Comparison of ENCODE assay signal across 19 cellular contexts in genomic region chr12:111569363-111570089, GRCh38. TPM values are rescaled to one million over a fixed set of nuclear protein-coding genes. Genes with fewer than 3 reads are reported as not detected.
DNase-seq lines count a peak whose midpoint lies in the region; ATAC-seq, FAIRE-seq and TF ChIP-seq lines count a peak whose summit lies in the region.
"Had no signal": no experiment of that assay in that cellular context is flagged by ENCODE, and none has a peak within 500 bp of the region (broad histone marks: within the 10 kb centered on the region; RNA-seq: fewer than 3 reads in every experiment).

No MANE protein-coding gene starts in this region.

- H3K27me3 ChIP-seq in HepG2 (ENCODE audit: control insufficient read depth in 1 of 2, insufficient read depth in 2 of 2, low read length in 2 of 2) (no peaks in the 10 kb centered on the region), right lobe of liver (no peaks in the 10 kb centered on the region), hepatocyte (no peaks in the 10 kb centered on the region)

- H3K9me2 ChIP-seq in hepatocyte (replicated peaks; ENCODE audit: insufficient read depth), result no peaks in the 10 kb centered on the region

- intact Hi-C loops in HepG2 (cut with micrococcal nuclease; ENCODE audit: unreplicated experiment) (no loop called here), right lobe of liver (cut with DNase I) (no loop called here)

- no peak for TF ChIP-seq RAD21 in HepG2 (CRISPR knock-in tag; IDR thresholded peaks at IDR 0.05)

- TF ChIP-seq CTCF in HepG2 (CRISPR knock-in tag; IDR thresholded peaks at IDR 0.05) (no peak), right lobe of liver (IDR thresholded peaks at IDR 0.05) (no peak), WTC11 (IDR thresholded peaks at IDR 0.05) (no peak), hepatocyte (IDR thresholded peaks at IDR 0.05; ENCODE audit: poor library complexity) (no peak), glutamatergic neuron (IDR thresholded peaks at IDR 0.05; ENCODE audit: partially characterized antibody, unreplicated experiment) (no peak)

- CTCF ChIA-PET in HepG2 (lab: Yijun Ruan, JAX; ENCODE audit: low intra/inter-chr PET ratio, low total read pairs) (no interaction called here), WTC11 (lab: Charles Lee) (no interaction called here), HEK293T (lab: Yijun Ruan, JAX) (interaction anchor here (0.6 kb wide), 1 partner anchor 23 kb away, joined by 6 read pairs; no protein-coding TSS in a partner anchor)

- WGBS in HepG2 (ENCODE audit: low lambda C conversion rate), result 94% methylated on average over 6 of the region's 6 CpGs
- WGBS in right lobe of liver (ENCODE audit: insufficient coverage, low coverage, low lambda C conversion rate, missing lambda C conversion rate), result 90% methylated on average over 6 of the region's 6 CpGs
- WGBS in hepatocyte (ENCODE audit: low lambda C conversion rate, missing lambda C conversion rate), result 93% methylated on average over 6 of the region's 6 CpGs

- FAIRE-seq in HepG2 (lab: Jason Lieb, UNC), result no peak
- FAIRE-seq: endometrium had no signal

- peaks cover 70% of the 10 kb centered on the region for H3K79me2 ChIP-seq in HepG2 (ENCODE audit: insufficient read depth, low read length)
- peaks cover 100% of the 10 kb centered on the region for H3K79me2 ChIP-seq in hepatocyte

- no peak for TF ChIP-seq EP300 in HepG2 (IDR thresholded peaks at IDR 0.05; ENCODE audit: low read depth in 2 of 2, low read length in 2 of 2)
- no peak for TF ChIP-seq EP300 in HepG2 (CRISPR knock-in tag; IDR thresholded peaks at IDR 0.05; ENCODE audit: borderline replicate concordance)

- H3K4me3 ChIP-seq in HepG2 (replicated peaks in 1 of 3; ENCODE audit: insufficient read depth in 1 of 3, low read depth in 2 of 3, low read length in 3 of 3), result no peak overlapping the region
- H3K4me3 ChIP-seq in right lobe of liver, result no peak overlapping the region
- no peak overlapping the region for H3K4me3 ChIP-seq in hepatocyte
- H3K4me3 ChIP-seq: psoas muscle had no signal

- DNase-seq in HepG2 (ENCODE audit: low spot score), result no peak
- no peak for DNase-seq in right lobe of liver
- DNase-seq in WTC11 (ENCODE audit: low spot score), result no peak
- no peak for DNase-seq in hepatocyte (ENCODE audit: low spot score)
- no peak for DNase-seq in stimulated activated naive B cell treated with anti-CD40 and anti-IgM and Interleukin-4, amounts not matched to agents 10 μg/mL and 1 μg/mL and 100 μg/mL, for 72 hours
- DNase-seq in DMS 273 (lab: John Stamatoyannopoulos, UW; ENCODE audit: unreplicated experiment), result no peak
- no peak for DNase-seq in HEK293T (ENCODE audit: extremely low spot score)
- DNase-seq in glutamatergic neuron, result no peak
- DNase-seq: activated naive CD4-positive, alpha-beta T cell treated with anti-CD3 and anti-CD28 coated beads, Interleukin-2, amount 50 U/mL, for 16 hours; activated T-cell treated with anti-CD3 and anti-CD28 coated beads, Interleukin-2, amount 50 U/mL, for 4 hours; DMS79; hypothalamus; psoas muscle; stimulated activated CD8-positive, alpha-beta memory T cell treated with anti-CD3 and anti-CD28 coated beads, Interleukin-4, amount 100 ng/mL, for 48 hours; T-cell had no signal

- H3K27me3 Mint-ChIP-seq in WTC11 (ENCODE audit: low read depth) (no peaks in the 10 kb centered on the region), glutamatergic neuron (ENCODE audit: unreplicated experiment) (peaks cover 2% of the 10 kb centered on the region)
- no peaks in the 10 kb centered on the region for H3K27me3 Mint-ChIP-seq in stimulated activated naive B cell treated with anti-CD40 and anti-IgM and Interleukin-4, amounts not matched to agents 10 μg/mL and 1 μg/mL and 100 μg/mL, for 72 hours
- H3K27me3 Mint-ChIP-seq: T-cell had no signal

- ATAC-seq in HepG2 (peak; percentile 38; the same call in 1 of the 3 replicates), right lobe of liver (no peak), WTC11 (no peak)
- no peak for ATAC-seq in stimulated activated naive B cell treated with anti-CD40 and anti-IgM and Interleukin-4, amounts not matched to agents 10 μg/mL and 1 μg/mL and 100 μg/mL, for 72 hours (replicated peaks)
- ATAC-seq: activated T-cell treated with anti-CD3 and anti-CD28 coated beads, Interleukin-2, amount 50 U/mL, for 4 hours; Right ventricle myocardium inferior; T-cell had no signal

- TF ChIP-seq POLR2A in HepG2 (IDR thresholded peaks at IDR 0.05; ENCODE audit: insufficient read depth in 1 of 2, low read depth in 2 of 2, low read length in 2 of 2) (no peak), right lobe of liver (IDR thresholded peaks at IDR 0.05) (no peak)

- H3K4me1 ChIP-seq in HepG2 (ENCODE audit: insufficient read depth, low read length) (no peaks in the 10 kb centered on the region), right lobe of liver (peaks cover 0 to 8% (median 2%) of the 10 kb centered on the region in 4 donors), hepatocyte (ENCODE audit: insufficient read depth) (peaks cover 16% of the 10 kb centered on the region)

- peaks cover 2 to 11% of the 10 kb centered on the region in 2 experiments for H3K36me3 ChIP-seq in HepG2 (replicated peaks in 1 of 2; ENCODE audit: control insufficient read depth in 1 of 2, insufficient read depth in 2 of 2, low read length in 2 of 2)
- peaks cover 0 to 3% (median 1%) of the 10 kb centered on the region in 4 donors for H3K36me3 ChIP-seq in right lobe of liver
- no peaks in the 10 kb centered on the region for H3K36me3 ChIP-seq in hepatocyte (replicated peaks; ENCODE audit: insufficient read depth, low read depth)

- H3K9me3 ChIP-seq in HepG2 (ENCODE audit: low read length) (no peaks in the 10 kb centered on the region), right lobe of liver (no peaks in the 10 kb centered on the region), hepatocyte (ENCODE audit: low read depth) (no peaks in the 10 kb centered on the region)
- H3K9me3 ChIP-seq: psoas muscle had no signal

- no peak overlapping the region for H3K27ac ChIP-seq in HepG2 (ENCODE audit: extremely low read length, insufficient read depth, low read length)
- H3K27ac ChIP-seq in right lobe of liver, result no peak overlapping the region
- peak overlapping the region; percentile 41 for H3K27ac ChIP-seq in hepatocyte
- H3K27ac ChIP-seq: C4-2B, psoas muscle had no signal

- peak overlapping the region; percentile 63; the same call in 1 of the 2 replicates for H3K27ac Mint-ChIP-seq in WTC11
- peak overlapping the region; percentile 44 for H3K27ac Mint-ChIP-seq in stimulated activated naive B cell treated with anti-CD40 and anti-IgM and Interleukin-4, amounts not matched to agents 10 μg/mL and 1 μg/mL and 100 μg/mL, for 72 hours
- no peak overlapping the region for H3K27ac Mint-ChIP-seq in glutamatergic neuron (ENCODE audit: unreplicated experiment)

- H3K4me3 Mint-ChIP-seq in WTC11 (no peak overlapping the region), glutamatergic neuron (ENCODE audit: unreplicated experiment) (no peak overlapping the region)
- no peak overlapping the region for H3K4me3 Mint-ChIP-seq in stimulated activated naive B cell treated with anti-CD40 and anti-IgM and Interleukin-4, amounts not matched to agents 10 μg/mL and 1 μg/mL and 100 μg/mL, for 72 hours
- H3K4me3 Mint-ChIP-seq: activated T-cell treated with anti-CD3 and anti-CD28 coated beads, Interleukin-2, amount 50 U/mL, for 4 hours; nephron; T-cell had no signal

- no TSS peak for BruUV-seq in HepG2 (replicated peaks; lab: Mats Ljungman, UMichigan)

- H3K9me3 Mint-ChIP-seq in WTC11, result no peaks in the 10 kb centered on the region
- H3K9me3 Mint-ChIP-seq in stimulated activated naive B cell treated with anti-CD40 and anti-IgM and Interleukin-4, amounts not matched to agents 10 μg/mL and 1 μg/mL and 100 μg/mL, for 72 hours, result no peaks in the 10 kb centered on the region
- H3K9me3 Mint-ChIP-seq in glutamatergic neuron (ENCODE audit: unreplicated experiment), result peaks cover 1% of the 10 kb centered on the region
- H3K9me3 Mint-ChIP-seq: activated T-cell treated with anti-CD3 and anti-CD28 coated beads, Interleukin-2, amount 50 U/mL, for 4 hours; nephron; T-cell had no signal

- no peak overlapping the region for H2AFZ ChIP-seq in HepG2 (ENCODE audit: low read length)
- H2AFZ ChIP-seq in hepatocyte, result no peak overlapping the region

- H3K36me3 Mint-ChIP-seq in WTC11, result no peaks in the 10 kb centered on the region
- H3K36me3 Mint-ChIP-seq in stimulated activated naive B cell treated with anti-CD40 and anti-IgM and Interleukin-4, amounts not matched to agents 10 μg/mL and 1 μg/mL and 100 μg/mL, for 72 hours, result peaks cover 4 to 26% of the 10 kb centered on the region in 2 donors
- H3K36me3 Mint-ChIP-seq in glutamatergic neuron (ENCODE audit: unreplicated experiment), result no peaks in the 10 kb centered on the region
- H3K36me3 Mint-ChIP-seq: T-cell had no signal

- POLR2A ChIA-PET in HepG2 (lab: Yijun Ruan, JAX), result no interaction called here
- POLR2A ChIA-PET in WTC11 (lab: Charles Lee), result no interaction called here
- POLR2A ChIA-PET in HEK293T (lab: Yijun Ruan, JAX), result no interaction called here

- H4K20me1 ChIP-seq in HepG2 (ENCODE audit: insufficient read depth, low read length) (peaks cover 12% of the 10 kb centered on the region), hepatocyte (ENCODE audit: insufficient read depth, poor library complexity, severe bottlenecking) (peaks cover 87% of the 10 kb centered on the region)

- H3K4me2 ChIP-seq in HepG2 (ENCODE audit: low read depth, low read length), result no peak overlapping the region
- peak overlapping the region; percentile 23 for H3K4me2 ChIP-seq in hepatocyte

- H3K4me1 Mint-ChIP-seq in WTC11, result peaks cover 12% of the 10 kb centered on the region
- peaks cover 14 to 32% of the 10 kb centered on the region in 2 donors for H3K4me1 Mint-ChIP-seq in stimulated activated naive B cell treated with anti-CD40 and anti-IgM and Interleukin-4, amounts not matched to agents 10 μg/mL and 1 μg/mL and 100 μg/mL, for 72 hours
- no peaks in the 10 kb centered on the region for H3K4me1 Mint-ChIP-seq in glutamatergic neuron (ENCODE audit: low read depth, unreplicated experiment)

- in situ Hi-C loops in HepG2 (cut with HindIII; ENCODE audit: extremely low pct_ligation_motif_present, low pct_unique_long_range_greater_than_20kb), result no loop called here

- H3K9ac ChIP-seq in HepG2 (ENCODE audit: insufficient read depth, low read depth, low read length), result no peak overlapping the region

RNA-seq across cellular contexts. Expression of gene ATXN2, which starts 29.6 kb away (rescaled TPM):
- total RNA-seq in HepG2 (2016; rRNA removed; fragmentation: Illumina TruSeq; extraction: Trizol), result 15.7 and 18.1 TPM in 2 replicates
- total RNA-seq in HepG2 (2016; cell fraction: cytosol; rRNA removed; fragmentation: Illumina TruSeq; extraction: Trizol; ENCODE audit: low read depth), result 52.9 and 59.4 TPM in 2 replicates
- 14.3 and 18.9 TPM in 2 replicates for total RNA-seq in HepG2 (2016; cell fraction: insoluble cytoplasmic fraction; rRNA removed; fragmentation: Illumina TruSeq; extraction: Trizol)
- total RNA-seq in HepG2 (2016; cell fraction: membrane; rRNA removed; fragmentation: Illumina TruSeq; extraction: Trizol), result 31.8 and 40.2 TPM in 2 replicates
- total RNA-seq in HepG2 (2016; cell fraction: nucleus; rRNA removed; fragmentation: Illumina TruSeq; extraction: Trizol), result 36.9 and 41.3 TPM in 2 replicates
- 27.1 and 28.9 TPM in 2 replicates for polyA plus RNA-seq in HepG2 (2011; rRNA removed)
- 13.7 and 15.2 TPM in 2 replicates for polyA plus RNA-seq in HepG2 (2011; cell fraction: cytosol; rRNA removed)
- polyA plus RNA-seq in HepG2 (2011; cell fraction: nucleus; rRNA removed), result 83.1 and 89.3 TPM in 2 replicates
- 26.4 and 34.5 TPM in 2 replicates for polyA plus RNA-seq in HepG2 (2012)
- polyA plus RNA-seq in HepG2 (2016; cell fraction: cytosol; fragmentation: Illumina TruSeq; extraction: Trizol; ENCODE audit: low read depth), result 2.8 and 2.9 TPM in 2 replicates
- 22.6 and 32.0 TPM in 2 replicates for polyA plus RNA-seq in HepG2 (2016; cell fraction: insoluble cytoplasmic fraction; fragmentation: Illumina TruSeq; extraction: Trizol; ENCODE audit: low read depth)
- 7.3 TPM in 2 replicates for polyA plus RNA-seq in HepG2 (2016; cell fraction: membrane; fragmentation: Illumina TruSeq; extraction: Trizol; ENCODE audit: low read depth)
- polyA plus RNA-seq in HepG2 (2016; cell fraction: nucleus; fragmentation: Illumina TruSeq; extraction: Trizol; ENCODE audit: insufficient read depth, low read depth), result 60.3 and 69.0 TPM in 2 replicates
- 63.2 and 98.9 TPM in 2 replicates for polyA minus RNA-seq in HepG2 (2011; rRNA and poly(A)+ RNA removed; ENCODE audit: low replicate concordance)
- 24.4 and 27.3 TPM in 2 replicates for polyA minus RNA-seq in HepG2 (2011; cell fraction: cytosol; rRNA and poly(A)+ RNA removed)
- 101 and 113 TPM in 2 replicates for polyA minus RNA-seq in HepG2 (2011; cell fraction: nucleus; rRNA and poly(A)+ RNA removed)
- 10 to 100 TPM; 19.1 to 39.5 (median 27.6) TPM for total RNA-seq in right lobe of liver
- 56.2 to 57.5 TPM (median 56.3 TPM) in 3 replicates for total RNA-seq in WTC11 (2021)
- 30.4 and 36.9 TPM in 2 replicates for total RNA-seq in hepatocyte
- polyA plus RNA-seq in hepatocyte, result 47.9 and 57.8 TPM in 2 replicates
- 80.8 TPM for total RNA-seq in glutamatergic neuron (ENCODE audit: unreplicated experiment)
